ENCODE assay signal across 1 cellular context in genomic region chr16:16073884-16074781, GRCh38.
TF ChIP-seq lines count a peak whose summit lies in the region.

No MANE protein-coding gene starts in this region.

TF ChIP-seq in H1, 55 proteins besides CTCF, POLR2A, EP300 and RAD21 (continued from another document):
- peak; percentile 86 for TF ChIP-seq TEAD4 (IDR thresholded peaks at IDR 0.05; ENCODE audit: low read depth, low read length)
- TF ChIP-seq JUND (IDR thresholded peaks at IDR 0.05; ENCODE audit: low read length) = no peak
- no peak for TF ChIP-seq E2F6 (IDR thresholded peaks at IDR 0.05)
- no peak for TF ChIP-seq POLR2AphosphoS5 (IDR thresholded peaks at IDR 0.05; ENCODE audit: low read depth, low read length)
- TF ChIP-seq HDAC2 (IDR thresholded peaks at IDR 0.05; ENCODE audit: borderline replicate concordance in 1 of 2, low read depth in 2 of 2, low read length in 2 of 2) = 0 out of 4 replicates have a peak, but pooled peaks of 1 of the 2 experiments have one; percentile 34
- TF ChIP-seq CHD2 (IDR thresholded peaks at IDR 0.05; ENCODE audit: low read length) = no peak
- TF ChIP-seq JUN (IDR thresholded peaks at IDR 0.05; ENCODE audit: low read depth, low read length) = no peak
